ENCODE assay signal across 1 cellular context in the genomic region with DNA sequence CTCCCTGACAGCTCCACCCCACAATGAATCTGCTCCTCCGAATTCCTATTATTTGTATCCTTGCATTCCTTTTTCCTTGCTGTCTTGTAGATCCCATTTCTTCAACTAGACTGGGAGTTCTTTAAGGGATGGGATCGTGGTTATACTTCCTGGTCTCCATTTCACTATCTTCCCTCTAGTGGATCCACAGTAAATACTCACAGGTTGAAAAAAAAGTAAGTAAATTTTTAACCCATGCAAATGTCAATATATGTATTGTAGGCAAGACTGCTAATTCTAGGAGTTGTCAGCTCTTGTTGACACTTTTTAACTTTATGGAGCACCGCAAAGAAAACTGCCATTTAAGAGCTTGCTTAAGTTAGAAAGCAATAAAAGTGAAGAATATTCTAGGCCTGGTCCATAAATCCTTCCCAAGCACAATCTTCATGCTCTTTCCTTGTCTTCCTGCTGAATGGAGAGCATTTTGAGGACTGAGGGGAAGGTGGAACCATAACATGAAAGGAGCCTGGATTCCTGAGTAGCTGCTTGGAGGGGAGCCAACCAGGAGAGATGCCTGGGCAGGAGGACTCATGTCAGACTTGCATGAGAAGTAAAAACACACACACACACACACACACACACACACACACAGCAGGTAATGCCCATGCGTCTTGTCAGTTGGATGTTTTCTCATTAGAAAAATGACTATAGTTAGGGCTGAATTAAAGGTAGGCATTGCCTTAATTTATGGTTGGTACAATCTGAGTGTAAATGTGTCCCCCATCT.
TF ChIP-seq lines count a peak whose summit lies in the region.

No MANE protein-coding gene starts in this region.

TF ChIP-seq in HepG2, 621 proteins besides CTCF, POLR2A, EP300 and RAD21 (continued from another document):
- TF ChIP-seq, protein P1, sequence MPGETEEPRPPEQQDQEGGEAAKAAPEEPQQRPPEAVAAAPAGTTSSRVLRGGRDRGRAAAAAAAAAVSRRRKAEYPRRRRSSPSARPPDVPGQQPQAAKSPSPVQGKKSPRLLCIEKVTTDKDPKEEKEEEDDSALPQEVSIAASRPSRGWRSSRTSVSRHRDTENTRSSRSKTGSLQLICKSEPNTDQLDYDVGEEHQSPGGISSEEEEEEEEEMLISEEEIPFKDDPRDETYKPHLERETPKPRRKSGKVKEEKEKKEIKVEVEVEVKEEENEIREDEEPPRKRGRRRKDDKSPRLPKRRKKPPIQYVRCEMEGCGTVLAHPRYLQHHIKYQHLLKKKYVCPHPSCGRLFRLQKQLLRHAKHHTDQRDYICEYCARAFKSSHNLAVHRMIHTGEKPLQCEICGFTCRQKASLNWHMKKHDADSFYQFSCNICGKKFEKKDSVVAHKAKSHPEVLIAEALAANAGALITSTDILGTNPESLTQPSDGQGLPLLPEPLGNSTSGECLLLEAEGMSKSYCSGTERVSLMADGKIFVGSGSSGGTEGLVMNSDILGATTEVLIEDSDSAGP (CRISPR knock-in tag; IDR thresholded peaks at IDR 0.05; ENCODE audit: borderline replicate concordance): no peak
- TF ChIP-seq, protein P2, sequence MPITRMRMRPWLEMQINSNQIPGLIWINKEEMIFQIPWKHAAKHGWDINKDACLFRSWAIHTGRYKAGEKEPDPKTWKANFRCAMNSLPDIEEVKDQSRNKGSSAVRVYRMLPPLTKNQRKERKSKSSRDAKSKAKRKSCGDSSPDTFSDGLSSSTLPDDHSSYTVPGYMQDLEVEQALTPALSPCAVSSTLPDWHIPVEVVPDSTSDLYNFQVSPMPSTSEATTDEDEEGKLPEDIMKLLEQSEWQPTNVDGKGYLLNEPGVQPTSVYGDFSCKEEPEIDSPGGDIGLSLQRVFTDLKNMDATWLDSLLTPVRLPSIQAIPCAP (CRISPR knock-in tag; IDR thresholded peaks at IDR 0.05; ENCODE audit: low read depth): no peak
- TF ChIP-seq TSC22D2 (CRISPR knock-in tag; IDR thresholded peaks at IDR 0.05; ENCODE audit: borderline replicate concordance) (no peak), ZNF839 (CRISPR knock-in tag; IDR thresholded peaks at IDR 0.05; ENCODE audit: borderline replicate concordance) (no peak), ZNF17 (CRISPR knock-in tag; IDR thresholded peaks at IDR 0.05) (no peak), BORCS8-MEF2B (CRISPR knock-in tag; IDR thresholded peaks at IDR 0.05) (no peak), TMF1 (CRISPR knock-in tag; IDR thresholded peaks at IDR 0.05; ENCODE audit: low read depth) (no peak)
- TF ChIP-seq, protein P3, sequence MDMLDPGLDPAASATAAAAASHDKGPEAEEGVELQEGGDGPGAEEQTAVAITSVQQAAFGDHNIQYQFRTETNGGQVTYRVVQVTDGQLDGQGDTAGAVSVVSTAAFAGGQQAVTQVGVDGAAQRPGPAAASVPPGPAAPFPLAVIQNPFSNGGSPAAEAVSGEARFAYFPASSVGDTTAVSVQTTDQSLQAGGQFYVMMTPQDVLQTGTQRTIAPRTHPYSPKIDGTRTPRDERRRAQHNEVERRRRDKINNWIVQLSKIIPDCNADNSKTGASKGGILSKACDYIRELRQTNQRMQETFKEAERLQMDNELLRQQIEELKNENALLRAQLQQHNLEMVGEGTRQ (IDR thresholded peaks at IDR 0.05; ENCODE audit: low read depth, low read length): no peak
- TF ChIP-seq, protein P3 (CRISPR knock-in tag; IDR thresholded peaks at IDR 0.05; ENCODE audit: borderline replicate concordance): no peak
- TF ChIP-seq, protein P4, sequence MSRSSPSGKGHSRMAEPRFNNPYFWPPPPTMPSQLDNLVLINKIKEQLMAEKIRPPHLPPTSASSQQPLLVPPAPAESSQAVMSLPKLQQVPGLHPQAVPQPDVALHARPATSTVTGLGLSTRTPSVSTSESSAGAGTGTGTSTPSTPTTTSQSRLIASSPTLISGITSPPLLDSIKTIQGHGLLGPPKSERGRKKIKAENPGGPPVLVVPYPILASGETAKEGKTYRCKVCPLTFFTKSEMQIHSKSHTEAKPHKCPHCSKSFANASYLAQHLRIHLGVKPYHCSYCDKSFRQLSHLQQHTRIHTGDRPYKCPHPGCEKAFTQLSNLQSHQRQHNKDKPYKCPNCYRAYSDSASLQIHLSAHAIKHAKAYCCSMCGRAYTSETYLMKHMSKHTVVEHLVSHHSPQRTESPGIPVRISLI (CRISPR knock-in tag; IDR thresholded peaks at IDR 0.05; ENCODE audit: borderline replicate concordance): no peak
